8 cellular contexts compared by ENCODE assay signal in genomic region chr3:146625117-146625775, GRCh38. TPM values are rescaled to one million over a fixed set of nuclear protein-coding genes. Genes with fewer than 3 reads are reported as not detected.
DNase-seq lines count a peak whose midpoint lies in the region; ATAC-seq and TF ChIP-seq lines count a peak whose summit lies in the region.

No MANE protein-coding gene starts in this region.

- H3K4me1 ChIP-seq in parathyroid adenoma (no peaks in the 10 kb centered on the region), neuronal stem cell (ENCODE audit: control insufficient read depth in 2 of 2, insufficient read depth in 1 of 2, low read depth in 1 of 2, low read length in 2 of 2) (peaks cover 0 to 19% of the 10 kb centered on the region in 2 donors)

- no peak overlapping the region for H2BK15ac ChIP-seq in neuronal stem cell (ENCODE audit: low read length)

- no peaks in the 10 kb centered on the region for H3K79me1 ChIP-seq in neuronal stem cell (ENCODE audit: low read depth, low read length)

- no peak overlapping the region for H4K8ac ChIP-seq in neuronal stem cell (ENCODE audit: low read depth, low read length)

- no peaks in the 10 kb centered on the region for H3K36me3 ChIP-seq in parathyroid adenoma (ENCODE audit: control insufficient read depth, insufficient read depth, low read length)
- H3K36me3 ChIP-seq in neuronal stem cell (replicated peaks in 1 of 2; ENCODE audit: control insufficient read depth in 2 of 2, insufficient read depth in 2 of 2, low read length in 2 of 2), result no peaks in the 10 kb centered on the region

- H2AFZ ChIP-seq in parathyroid adenoma, result peak overlapping the region; percentile 47
- no peak overlapping the region for H2AFZ ChIP-seq in neuronal stem cell (ENCODE audit: low read length)

- no peak overlapping the region for H3K14ac ChIP-seq in neuronal stem cell (ENCODE audit: low read length)

- H3K79me2 ChIP-seq in parathyroid adenoma, result no peaks in the 10 kb centered on the region

- H3K9me3 ChIP-seq in parathyroid adenoma (ENCODE audit: control insufficient read depth, low read length) (no peaks in the 10 kb centered on the region), neuronal stem cell (replicated peaks in 1 of 2; ENCODE audit: control insufficient read depth in 2 of 2, insufficient read depth in 1 of 2, low read depth in 1 of 2, low read length in 2 of 2) (peaks cover 0 to 2% of the 10 kb centered on the region in 2 donors)

- H2BK120ac ChIP-seq in neuronal stem cell (ENCODE audit: low read depth, low read length), result no peak overlapping the region

- ATAC-seq in GM18858 (IDR thresholded peaks at IDR 0.05; ENCODE audit: unreplicated experiment), result peak; percentile 71
- peak; percentile 48 for ATAC-seq in HG03097 (IDR thresholded peaks at IDR 0.05; ENCODE audit: low FRiP score, unreplicated experiment)
- no peak for ATAC-seq in GM19023 (IDR thresholded peaks at IDR 0.05; ENCODE audit: unreplicated experiment)

- DNase-seq in brain pericyte (ENCODE audit: low read depth, low spot score), result peak; percentile 5
- no peak for DNase-seq in neuronal stem cell (ENCODE audit: low spot score)
- no peak for DNase-seq in NCI-H1105 treated with DMSO at 0.1 percent for 48 hours (lab: John Stamatoyannopoulos, UW)
- no peak for DNase-seq in DMS79 (lab: John Stamatoyannopoulos, UW)

- no peak overlapping the region for H2AK5ac ChIP-seq in neuronal stem cell (ENCODE audit: low read depth, low read length)

- no peak overlapping the region for H3K4ac ChIP-seq in neuronal stem cell (ENCODE audit: low read length)

- H3K4me3 ChIP-seq in parathyroid adenoma (ENCODE audit: low read depth, low read length) (peak overlapping the region; percentile 80), neuronal stem cell (ENCODE audit: low read length in 2 of 2) (no peak overlapping the region)

- no peak overlapping the region for H2BK12ac ChIP-seq in neuronal stem cell (ENCODE audit: low read length)

- H3K9ac ChIP-seq in parathyroid adenoma, result no peak overlapping the region
- no peak overlapping the region for H3K9ac ChIP-seq in neuronal stem cell (ENCODE audit: low read depth, low read length, poor library complexity)

- no peak overlapping the region for H2BK5ac ChIP-seq in neuronal stem cell (ENCODE audit: low read length)

- H3K27me3 ChIP-seq in parathyroid adenoma (ENCODE audit: control insufficient read depth, insufficient read depth, low read length) (no peaks in the 10 kb centered on the region), neuronal stem cell (ENCODE audit: control insufficient read depth in 3 of 3, insufficient read depth in 3 of 3, low read depth in 1 of 3, low read length in 3 of 3) (no peaks in the 10 kb centered on the region)

- H3K27ac ChIP-seq in parathyroid adenoma, result no peak overlapping the region
- no peak overlapping the region for H3K27ac ChIP-seq in neuronal stem cell (replicated peaks; ENCODE audit: low read length)

- no peak overlapping the region for H3K18ac ChIP-seq in neuronal stem cell (ENCODE audit: low read length)

- peak overlapping the region; percentile 91 for H3K4me2 ChIP-seq in parathyroid adenoma (ENCODE audit: low read length)
- no peak overlapping the region for H3K4me2 ChIP-seq in neuronal stem cell (ENCODE audit: insufficient read depth, low read length, poor library complexity, severe bottlenecking)

- H3K23ac ChIP-seq in neuronal stem cell (ENCODE audit: low read depth, low read length, poor library complexity), result no peak overlapping the region

- no peak for TF ChIP-seq CTCF in parathyroid adenoma (IDR thresholded peaks at IDR 0.05)

- WGBS in neuronal stem cell (ENCODE audit: extremely low coverage in 2 of 2, insufficient read length in 2 of 2, insufficient replicate concordance in 1 of 2), 2 donors, result no CpG with 5 or more reads among the region's 3 CpGs

- H4K91ac ChIP-seq in neuronal stem cell (ENCODE audit: low read depth, low read length, poor library complexity), result no peak overlapping the region

RNA-seq across cellular contexts. Expression of gene PLSCR5, which starts 20.1 kb away (rescaled TPM):
- not detected for polyA plus RNA-seq in neuronal stem cell (2013, experiment 1 of 2)
- polyA plus RNA-seq in neuronal stem cell (2013, experiment 2 of 2), result not detected
